Comparison of ENCODE assay signal across 24 cellular contexts in genomic region chr20:35421322-35421721, GRCh38. TPM values are rescaled to one million over a fixed set of nuclear protein-coding genes. Genes with fewer than 3 reads are reported as not detected.
"Had no signal": no experiment of that assay in that cellular context is flagged by ENCODE, and none has a peak within 500 bp of the region (broad histone marks: within the 10 kb centered on the region; RNA-seq: fewer than 3 reads in every experiment).

No MANE protein-coding gene starts in this region.

- H3K4me3 ChIP-seq: left ventricle myocardium inferior, lung, mucosa of descending colon, ovary, prostate gland, sigmoid colon, spleen, suprapubic skin, thoracic aorta, tibial artery, upper lobe of right lung had no signal

- H3K27me3 ChIP-seq: ovary, sigmoid colon, upper lobe of right lung had no signal

- ATAC-seq: mucosa of descending colon; naive thymus-derived CD4-positive, alpha-beta T cell; natural killer cell treated with Interleukin-12 subunit alpha and Interleukin-12 subunit beta and Interleukin-15 and Interleukin-18, amount 100 ng/mL, for 72 hours; right cardiac atrium; stimulated activated effector memory CD8-positive, alpha-beta T cell treated with anti-CD3 and anti-CD28 coated beads, Interleukin-12 subunit alpha, Interleukin-12 subunit beta, amount 100 ng/mL, for 72 hours; upper lobe of right lung had no signal

- H3K9me3 ChIP-seq: left ventricle myocardium inferior, mucosa of descending colon, ovary, prostate gland, sigmoid colon, spleen, suprapubic skin, thoracic aorta, tibial artery, upper lobe of right lung had no signal

- H3K36me3 ChIP-seq: left ventricle myocardium inferior, ovary, prostate gland, sigmoid colon, spleen, suprapubic skin, thoracic aorta, tibial artery, upper lobe of right lung had no signal

- H3K4me1 ChIP-seq: left ventricle myocardium inferior, prostate gland, sigmoid colon, spleen, suprapubic skin, tibial artery, upper lobe of right lung had no signal

- H3K27ac ChIP-seq: left ventricle myocardium inferior, ovary, prostate gland, sigmoid colon, spleen, suprapubic skin, thoracic aorta, tibial artery, upper lobe of right lung had no signal

- DNase-seq: islet precursor cell; left ventricle myocardium inferior; midbrain; mucosa of descending colon; naive thymus-derived CD4-positive, alpha-beta T cell; ovary; retina; right cardiac atrium; sigmoid colon; small intestine; spleen; stimulated activated CD4-positive, alpha-beta T cell treated with anti-CD3 and anti-CD28 coated beads, Interleukin-4, amount 100 ng/mL, for 24 hours; stimulated activated naive CD4-positive, alpha-beta T cell; tibial artery; trophoblast cell; upper lobe of right lung had no signal

- FAIRE-seq: small intestine, urothelium cell line had no signal

RNA-seq across cellular contexts. Expression of gene GDF5, which starts 16.7 kb away (rescaled TPM):
- total RNA-seq: natural killer cell treated with Interleukin-12 subunit alpha and Interleukin-12 subunit beta and Interleukin-15 and Interleukin-18, amount 100 ng/mL, for 72 hours; spleen; suprapubic skin had no signal
- polyA plus RNA-seq: naive thymus-derived CD4-positive, alpha-beta T cell; neural cell; ovary had no signal
